8 cellular contexts compared by ENCODE assay signal in genomic region chr3:107753494-107753893, GRCh38.
A peak's percentile ranks its signal among the peaks of the same experiment; 100 is the strongest.
DNase-seq lines count a peak whose midpoint lies in the region; ATAC-seq, FAIRE-seq and TF ChIP-seq lines count a peak whose summit lies in the region.

No MANE protein-coding gene starts in this region.

- peak; percentile 40 for TF ChIP-seq CTCF in MCF 10A (IDR thresholded peaks at IDR 0.05; ENCODE audit: unreplicated experiment)
- TF ChIP-seq CTCF in breast epithelium (IDR thresholded peaks at IDR 0.05), result peak in 1 of 3 donors; percentile 42
- TF ChIP-seq CTCF in CD14-positive monocyte (IDR thresholded peaks at IDR 0.05), result no peak

- no peak for ATAC-seq in GM21528 (IDR thresholded peaks at IDR 0.05; ENCODE audit: low FRiP score, unreplicated experiment)

- H3K4me3 ChIP-seq in breast epithelium, result no peak overlapping the region

- H3K9me3 ChIP-seq in breast epithelium, result no peaks in the 10 kb centered on the region

- no peaks in the 10 kb centered on the region for H3K27me3 ChIP-seq in breast epithelium

- intact Hi-C loops in MCF 10A (cut with micrococcal nuclease) (no loop called here), breast epithelium (cut with DNase I; ENCODE audit: low total_unique reads) (no loop called here), CD14-positive monocyte (cut with micrococcal nuclease) (no loop called here)

- no peak for FAIRE-seq in RCC 7860 (lab: Jason Lieb, UNC)

- H3K36me3 ChIP-seq in breast epithelium, result no peaks in the 10 kb centered on the region

- H3K27me3 Mint-ChIP-seq in MCF 10A (ENCODE audit: insufficient read depth, unreplicated experiment), result no peaks in the 10 kb centered on the region
- peaks cover 0 to 1% (median 0%) of the 10 kb centered on the region in 3 donors for H3K27me3 Mint-ChIP-seq in CD14-positive monocyte (ENCODE audit: low read depth in 3 of 3)

- no peaks in the 10 kb centered on the region for H3K9me3 Mint-ChIP-seq in MCF 10A (ENCODE audit: unreplicated experiment)
- no peaks in the 10 kb centered on the region for H3K9me3 Mint-ChIP-seq in CD14-positive monocyte

- no peak for TF ChIP-seq POLR2A in breast epithelium (IDR thresholded peaks at IDR 0.05)

- DNase-seq in MCF 10A (ENCODE audit: unreplicated experiment), result peak; percentile 63
- no peak for DNase-seq in breast epithelium (ENCODE audit: low spot score in 2 of 2)
- DNase-seq in HUDEP-2 (lab: John Stamatoyannopoulos, UW; ENCODE audit: unreplicated experiment in 76 of 76), result peak in 47 of 76 experiments; percentile 2 to 55 (median 26)
- peak; percentile 52 for DNase-seq in RCC 7860 (ENCODE audit: low spot score)
- DNase-seq in dermis blood vessel endothelial cell, result peak; percentile 63
- peak; percentile 39 to 74 for DNase-seq in lung microvascular endothelial cell (ENCODE audit: low read depth in 2 of 2)
- no peak for DNase-seq in CD14-positive monocyte (ENCODE audit: low spot score)

- H3K4me3 Mint-ChIP-seq in MCF 10A (ENCODE audit: unreplicated experiment) (no peak overlapping the region), CD14-positive monocyte (no peak overlapping the region)

- CTCF ChIA-PET in MCF 10A (lab: Yijun Ruan, JAX), result interaction anchor here (0.6 to 5.0 kb wide), 12 partner anchors 10 to 568 kb away, joined by 3 to 53 read pairs (median 4); no protein-coding TSS in a partner anchor

- no peak overlapping the region for H3K27ac Mint-ChIP-seq in MCF 10A (ENCODE audit: low read depth, unreplicated experiment)
- peak overlapping the region in 1 of 7 donors; percentile 55 for H3K27ac Mint-ChIP-seq in CD14-positive monocyte

- no peak overlapping the region for H3K27ac ChIP-seq in breast epithelium

- peaks cover 6% of the 10 kb centered on the region for H3K4me1 Mint-ChIP-seq in MCF 10A (ENCODE audit: insufficient read depth, unreplicated experiment)
- H3K4me1 Mint-ChIP-seq in CD14-positive monocyte, result no peaks in the 10 kb centered on the region

- H3K36me3 Mint-ChIP-seq in MCF 10A (ENCODE audit: insufficient read depth, unreplicated experiment) (peaks cover 24% of the 10 kb centered on the region), CD14-positive monocyte (peaks cover 20 to 28% of the 10 kb centered on the region in 2 donors)

- POLR2A ChIA-PET in MCF 10A (lab: Yijun Ruan, JAX), result no interaction called here

- H3K4me1 ChIP-seq in breast epithelium, result no peaks in the 10 kb centered on the region

- no TSS peak for BruUV-seq in MCF 10A (replicated peaks; lab: Mats Ljungman, UMichigan)

Comparison
In these comparisons a context has a peak if more than half of its experiments do, and no peak if none do; other contexts are left out.
1. DNase-seq: peak in MCF 10A (single experiment), HUDEP-2 (47 of 76), RCC 7860 (single experiment), dermis blood vessel endothelial cell (single experiment) and lung microvascular endothelial cell (2 of 2); none in breast epithelium (0 of 2) and CD14-positive monocyte (single experiment).